1 cellular context compared by ENCODE assay signal in the genomic region with DNA sequence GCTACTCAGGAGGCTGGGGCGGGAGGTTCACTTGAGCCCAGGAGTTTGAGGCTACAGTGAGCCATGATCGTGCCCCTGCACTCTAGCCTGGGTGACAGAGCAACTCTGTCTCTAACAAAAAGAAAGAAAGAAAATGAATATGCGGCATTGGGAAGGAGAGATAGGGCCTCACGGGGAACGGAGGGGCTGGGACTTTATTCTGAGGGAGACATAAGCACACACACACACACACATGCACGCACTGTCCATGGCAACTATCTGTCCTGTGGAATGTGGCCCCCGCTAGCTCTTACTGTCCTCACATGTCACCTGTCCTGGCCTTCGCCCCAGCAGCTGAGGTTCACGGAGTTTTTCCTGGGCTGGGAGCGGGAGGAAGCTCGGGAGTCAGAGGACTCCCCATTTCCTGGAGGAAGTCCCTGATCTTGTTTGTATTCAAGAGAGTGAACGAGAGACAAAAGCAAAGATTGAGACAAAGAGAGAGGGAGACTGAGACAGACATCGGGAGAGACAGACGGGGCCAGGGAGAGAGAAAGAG.
TF ChIP-seq lines count a peak whose summit lies in the region.

No MANE protein-coding gene starts in this region.

TF ChIP-seq in HepG2, 621 proteins besides CTCF, POLR2A, EP300 and RAD21 (continued from another document and continues in another):
- TF ChIP-seq, protein P1, sequence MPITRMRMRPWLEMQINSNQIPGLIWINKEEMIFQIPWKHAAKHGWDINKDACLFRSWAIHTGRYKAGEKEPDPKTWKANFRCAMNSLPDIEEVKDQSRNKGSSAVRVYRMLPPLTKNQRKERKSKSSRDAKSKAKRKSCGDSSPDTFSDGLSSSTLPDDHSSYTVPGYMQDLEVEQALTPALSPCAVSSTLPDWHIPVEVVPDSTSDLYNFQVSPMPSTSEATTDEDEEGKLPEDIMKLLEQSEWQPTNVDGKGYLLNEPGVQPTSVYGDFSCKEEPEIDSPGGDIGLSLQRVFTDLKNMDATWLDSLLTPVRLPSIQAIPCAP (CRISPR knock-in tag; IDR thresholded peaks at IDR 0.05; ENCODE audit: low read depth) = no peak
- TF ChIP-seq ZNF792 (CRISPR knock-in tag; IDR thresholded peaks at IDR 0.05) (peak; percentile 42; the same call in 1 of the 2 replicates), SMAD9 (CRISPR knock-in tag; IDR thresholded peaks at IDR 0.05) (no peak), IRX3 (CRISPR knock-in tag; IDR thresholded peaks at IDR 0.05; ENCODE audit: borderline replicate concordance, low read depth) (no peak), ZNF292 (CRISPR knock-in tag; IDR thresholded peaks at IDR 0.05; ENCODE audit: borderline replicate concordance, low read depth) (peak; percentile 70; the same call in 1 of the 2 replicates), ZNF10 (CRISPR knock-in tag; IDR thresholded peaks at IDR 0.05; ENCODE audit: borderline replicate concordance, low read depth) (no peak), ZC3H13 (CRISPR knock-in tag; IDR thresholded peaks at IDR 0.05) (no peak), RFX1 (IDR thresholded peaks at IDR 0.05) (peak; percentile 59), HIVEP1 (CRISPR knock-in tag; IDR thresholded peaks at IDR 0.05) (0 out of 2 replicates have a peak, but pooled peaks have one; percentile 22), KDM2A (CRISPR knock-in tag; IDR thresholded peaks at IDR 0.05; ENCODE audit: borderline replicate concordance, low read depth) (peak; percentile 18; the same call in 1 of the 2 replicates), RXRB (CRISPR knock-in tag; IDR thresholded peaks at IDR 0.05; ENCODE audit: borderline replicate concordance) (peak; percentile 76), ADNP (CRISPR knock-in tag; IDR thresholded peaks at IDR 0.05) (peak; percentile 45; the same call in 1 of the 2 replicates), NAIF1 (CRISPR knock-in tag; IDR thresholded peaks at IDR 0.05; ENCODE audit: borderline replicate concordance) (no peak), HDAC1 (CRISPR knock-in tag; IDR thresholded peaks at IDR 0.05) (peak; percentile 65), GABPB1 (CRISPR knock-in tag; IDR thresholded peaks at IDR 0.05) (0 out of 2 replicates have a peak, but pooled peaks have one; percentile 49), SRSF1 (optimal IDR thresholded peaks at IDR 0.05; ENCODE audit: low read depth, low read length) (no peak), RARA (CRISPR knock-in tag; IDR thresholded peaks at IDR 0.05) (peak; percentile 85), MXI1 (IDR thresholded peaks at IDR 0.05; ENCODE audit: borderline replicate concordance, low read depth, low read length) (peak; percentile 79; the same call in 1 of the 3 replicates), FOXC1 (CRISPR knock-in tag; IDR thresholded peaks at IDR 0.05; ENCODE audit: borderline replicate concordance) (peak; percentile 42; the same call in 1 of the 2 replicates), HNRNPH1 (optimal IDR thresholded peaks at IDR 0.05; ENCODE audit: low read depth, low read length) (no peak), SAFB2 (CRISPR knock-in tag; IDR thresholded peaks at IDR 0.05; ENCODE audit: borderline replicate concordance, low read depth) (0 out of 2 replicates have a peak, but pooled peaks have one; percentile 52), AHR (CRISPR knock-in tag; IDR thresholded peaks at IDR 0.05) (no peak), NCOA2 (CRISPR knock-in tag; IDR thresholded peaks at IDR 0.05) (peak; percentile 37), SALL1 (CRISPR knock-in tag; IDR thresholded peaks at IDR 0.05) (peak; percentile 52), CBX1 (IDR thresholded peaks at IDR 0.05; ENCODE audit: low read depth) (no peak), CENPX (CRISPR knock-in tag; IDR thresholded peaks at IDR 0.05) (no peak), ZFX (CRISPR knock-in tag; IDR thresholded peaks at IDR 0.05; ENCODE audit: low read depth) (peak; percentile 55), REPIN1 (CRISPR knock-in tag; IDR thresholded peaks at IDR 0.05; ENCODE audit: borderline replicate concordance, low read depth) (0 out of 2 replicates have a peak, but pooled peaks have one; percentile 25), ZNF788 (CRISPR knock-in tag; IDR thresholded peaks at IDR 0.05; ENCODE audit: borderline replicate concordance) (peak; percentile 63; the same call in 1 of the 2 replicates), KLF11 (CRISPR knock-in tag; IDR thresholded peaks at IDR 0.05) (no peak)
- TF ChIP-seq, protein P2, sequence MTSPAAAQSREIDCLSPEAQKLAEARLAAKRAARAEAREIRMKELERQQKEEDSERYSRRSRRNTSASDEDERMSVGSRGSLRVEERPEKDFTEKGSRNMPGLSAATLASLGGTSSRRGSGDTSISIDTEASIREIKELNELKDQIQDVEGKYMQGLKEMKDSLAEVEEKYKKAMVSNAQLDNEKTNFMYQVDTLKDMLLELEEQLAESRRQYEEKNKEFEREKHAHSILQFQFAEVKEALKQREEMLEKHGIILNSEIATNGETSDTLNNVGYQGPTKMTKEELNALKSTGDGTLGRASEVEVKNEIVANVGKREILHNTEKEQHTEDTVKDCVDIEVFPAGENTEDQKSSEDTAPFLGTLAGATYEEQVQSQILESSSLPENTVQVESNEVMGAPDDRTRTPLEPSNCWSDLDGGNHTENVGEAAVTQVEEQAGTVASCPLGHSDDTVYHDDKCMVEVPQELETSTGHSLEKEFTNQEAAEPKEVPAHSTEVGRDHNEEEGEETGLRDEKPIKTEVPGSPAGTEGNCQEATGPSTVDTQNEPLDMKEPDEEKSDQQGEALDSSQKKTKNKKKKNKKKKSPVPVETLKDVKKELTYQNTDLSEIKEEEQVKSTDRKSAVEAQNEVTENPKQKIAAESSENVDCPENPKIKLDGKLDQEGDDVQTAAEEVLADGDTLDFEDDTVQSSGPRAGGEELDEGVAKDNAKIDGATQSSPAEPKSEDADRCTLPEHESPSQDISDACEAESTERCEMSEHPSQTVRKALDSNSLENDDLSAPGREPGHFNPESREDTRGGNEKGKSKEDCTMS (CRISPR knock-in tag; conservative IDR thresholded peaks at IDR 0.05) = no peak
- TF ChIP-seq, protein P3, sequence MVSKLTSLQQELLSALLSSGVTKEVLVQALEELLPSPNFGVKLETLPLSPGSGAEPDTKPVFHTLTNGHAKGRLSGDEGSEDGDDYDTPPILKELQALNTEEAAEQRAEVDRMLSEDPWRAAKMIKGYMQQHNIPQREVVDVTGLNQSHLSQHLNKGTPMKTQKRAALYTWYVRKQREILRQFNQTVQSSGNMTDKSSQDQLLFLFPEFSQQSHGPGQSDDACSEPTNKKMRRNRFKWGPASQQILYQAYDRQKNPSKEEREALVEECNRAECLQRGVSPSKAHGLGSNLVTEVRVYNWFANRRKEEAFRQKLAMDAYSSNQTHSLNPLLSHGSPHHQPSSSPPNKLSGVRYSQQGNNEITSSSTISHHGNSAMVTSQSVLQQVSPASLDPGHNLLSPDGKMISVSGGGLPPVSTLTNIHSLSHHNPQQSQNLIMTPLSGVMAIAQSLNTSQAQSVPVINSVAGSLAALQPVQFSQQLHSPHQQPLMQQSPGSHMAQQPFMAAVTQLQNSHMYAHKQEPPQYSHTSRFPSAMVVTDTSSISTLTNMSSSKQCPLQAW (CRISPR knock-in tag; IDR thresholded peaks at IDR 0.05) = peak; percentile 26; the same call in 1 of the 2 replicates
- TF ChIP-seq, protein P4, sequence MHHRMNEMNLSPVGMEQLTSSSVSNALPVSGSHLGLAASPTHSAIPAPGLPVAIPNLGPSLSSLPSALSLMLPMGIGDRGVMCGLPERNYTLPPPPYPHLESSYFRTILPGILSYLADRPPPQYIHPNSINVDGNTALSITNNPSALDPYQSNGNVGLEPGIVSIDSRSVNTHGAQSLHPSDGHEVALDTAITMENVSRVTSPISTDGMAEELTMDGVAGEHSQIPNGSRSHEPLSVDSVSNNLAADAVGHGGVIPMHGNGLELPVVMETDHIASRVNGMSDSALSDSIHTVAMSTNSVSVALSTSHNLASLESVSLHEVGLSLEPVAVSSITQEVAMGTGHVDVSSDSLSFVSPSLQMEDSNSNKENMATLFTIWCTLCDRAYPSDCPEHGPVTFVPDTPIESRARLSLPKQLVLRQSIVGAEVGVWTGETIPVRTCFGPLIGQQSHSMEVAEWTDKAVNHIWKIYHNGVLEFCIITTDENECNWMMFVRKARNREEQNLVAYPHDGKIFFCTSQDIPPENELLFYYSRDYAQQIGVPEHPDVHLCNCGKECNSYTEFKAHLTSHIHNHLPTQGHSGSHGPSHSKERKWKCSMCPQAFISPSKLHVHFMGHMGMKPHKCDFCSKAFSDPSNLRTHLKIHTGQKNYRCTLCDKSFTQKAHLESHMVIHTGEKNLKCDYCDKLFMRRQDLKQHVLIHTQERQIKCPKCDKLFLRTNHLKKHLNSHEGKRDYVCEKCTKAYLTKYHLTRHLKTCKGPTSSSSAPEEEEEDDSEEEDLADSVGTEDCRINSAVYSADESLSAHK (CRISPR knock-in tag; IDR thresholded peaks at IDR 0.05; ENCODE audit: borderline replicate concordance) = no peak
- TF ChIP-seq, protein P5, sequence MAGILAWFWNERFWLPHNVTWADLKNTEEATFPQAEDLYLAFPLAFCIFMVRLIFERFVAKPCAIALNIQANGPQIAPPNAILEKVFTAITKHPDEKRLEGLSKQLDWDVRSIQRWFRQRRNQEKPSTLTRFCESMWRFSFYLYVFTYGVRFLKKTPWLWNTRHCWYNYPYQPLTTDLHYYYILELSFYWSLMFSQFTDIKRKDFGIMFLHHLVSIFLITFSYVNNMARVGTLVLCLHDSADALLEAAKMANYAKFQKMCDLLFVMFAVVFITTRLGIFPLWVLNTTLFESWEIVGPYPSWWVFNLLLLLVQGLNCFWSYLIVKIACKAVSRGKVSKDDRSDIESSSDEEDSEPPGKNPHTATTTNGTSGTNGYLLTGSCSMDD (CRISPR knock-in tag; IDR thresholded peaks at IDR 0.05) = no peak
- TF ChIP-seq, protein P6, sequence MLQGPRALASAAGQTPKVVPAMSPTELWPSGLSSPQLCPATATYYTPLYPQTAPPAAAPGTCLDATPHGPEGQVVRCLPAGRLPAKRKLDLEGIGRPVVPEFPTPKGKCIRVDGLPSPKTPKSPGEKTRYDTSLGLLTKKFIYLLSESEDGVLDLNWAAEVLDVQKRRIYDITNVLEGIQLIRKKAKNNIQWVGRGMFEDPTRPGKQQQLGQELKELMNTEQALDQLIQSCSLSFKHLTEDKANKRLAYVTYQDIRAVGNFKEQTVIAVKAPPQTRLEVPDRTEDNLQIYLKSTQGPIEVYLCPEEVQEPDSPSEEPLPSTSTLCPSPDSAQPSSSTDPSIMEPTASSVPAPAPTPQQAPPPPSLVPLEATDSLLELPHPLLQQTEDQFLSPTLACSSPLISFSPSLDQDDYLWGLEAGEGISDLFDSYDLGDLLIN (CRISPR knock-in tag; IDR thresholded peaks at IDR 0.05; ENCODE audit: borderline replicate concordance) = no peak
- TF ChIP-seq, protein P7, sequence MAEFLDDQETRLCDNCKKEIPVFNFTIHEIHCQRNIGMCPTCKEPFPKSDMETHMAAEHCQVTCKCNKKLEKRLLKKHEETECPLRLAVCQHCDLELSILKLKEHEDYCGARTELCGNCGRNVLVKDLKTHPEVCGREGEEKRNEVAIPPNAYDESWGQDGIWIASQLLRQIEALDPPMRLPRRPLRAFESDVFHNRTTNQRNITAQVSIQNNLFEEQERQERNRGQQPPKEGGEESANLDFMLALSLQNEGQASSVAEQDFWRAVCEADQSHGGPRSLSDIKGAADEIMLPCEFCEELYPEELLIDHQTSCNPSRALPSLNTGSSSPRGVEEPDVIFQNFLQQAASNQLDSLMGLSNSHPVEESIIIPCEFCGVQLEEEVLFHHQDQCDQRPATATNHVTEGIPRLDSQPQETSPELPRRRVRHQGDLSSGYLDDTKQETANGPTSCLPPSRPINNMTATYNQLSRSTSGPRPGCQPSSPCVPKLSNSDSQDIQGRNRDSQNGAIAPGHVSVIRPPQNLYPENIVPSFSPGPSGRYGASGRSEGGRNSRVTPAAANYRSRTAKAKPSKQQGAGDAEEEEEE (CRISPR knock-in tag; IDR thresholded peaks at IDR 0.05; ENCODE audit: borderline replicate concordance) = no peak; the same call in 1 of the 2 replicates
- TF ChIP-seq, protein P8, sequence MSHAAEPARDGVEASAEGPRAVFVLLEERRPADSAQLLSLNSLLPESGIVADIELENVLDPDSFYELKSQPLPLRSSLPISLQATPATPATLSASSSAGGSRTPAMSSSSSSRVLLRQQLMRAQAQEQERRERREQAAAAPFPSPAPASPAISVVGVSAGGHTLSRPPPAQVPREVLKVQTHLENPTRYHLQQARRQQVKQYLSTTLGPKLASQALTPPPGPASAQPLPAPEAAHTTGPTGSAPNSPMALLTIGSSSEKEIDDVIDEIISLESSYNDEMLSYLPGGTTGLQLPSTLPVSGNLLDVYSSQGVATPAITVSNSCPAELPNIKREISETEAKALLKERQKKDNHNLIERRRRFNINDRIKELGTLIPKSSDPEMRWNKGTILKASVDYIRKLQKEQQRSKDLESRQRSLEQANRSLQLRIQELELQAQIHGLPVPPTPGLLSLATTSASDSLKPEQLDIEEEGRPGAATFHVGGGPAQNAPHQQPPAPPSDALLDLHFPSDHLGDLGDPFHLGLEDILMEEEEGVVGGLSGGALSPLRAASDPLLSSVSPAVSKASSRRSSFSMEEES (CRISPR knock-in tag; IDR thresholded peaks at IDR 0.05) = peak; percentile 60
- TF ChIP-seq, protein P9, sequence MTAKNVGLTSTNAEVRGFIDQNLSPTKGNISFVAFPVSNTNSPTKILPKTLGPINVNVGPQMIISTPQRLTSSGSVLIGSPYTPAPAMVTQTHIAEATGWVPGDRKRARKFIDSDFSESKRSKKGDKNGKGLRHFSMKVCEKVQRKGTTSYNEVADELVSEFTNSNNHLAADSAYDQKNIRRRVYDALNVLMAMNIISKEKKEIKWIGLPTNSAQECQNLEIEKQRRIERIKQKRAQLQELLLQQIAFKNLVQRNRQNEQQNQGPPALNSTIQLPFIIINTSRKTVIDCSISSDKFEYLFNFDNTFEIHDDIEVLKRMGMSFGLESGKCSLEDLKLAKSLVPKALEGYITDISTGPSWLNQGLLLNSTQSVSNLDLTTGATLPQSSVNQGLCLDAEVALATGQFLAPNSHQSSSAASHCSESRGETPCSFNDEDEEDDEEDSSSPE (CRISPR knock-in tag; IDR thresholded peaks at IDR 0.05) = no peak; the same call in 1 of the 2 replicates
- TF ChIP-seq, protein P10, sequence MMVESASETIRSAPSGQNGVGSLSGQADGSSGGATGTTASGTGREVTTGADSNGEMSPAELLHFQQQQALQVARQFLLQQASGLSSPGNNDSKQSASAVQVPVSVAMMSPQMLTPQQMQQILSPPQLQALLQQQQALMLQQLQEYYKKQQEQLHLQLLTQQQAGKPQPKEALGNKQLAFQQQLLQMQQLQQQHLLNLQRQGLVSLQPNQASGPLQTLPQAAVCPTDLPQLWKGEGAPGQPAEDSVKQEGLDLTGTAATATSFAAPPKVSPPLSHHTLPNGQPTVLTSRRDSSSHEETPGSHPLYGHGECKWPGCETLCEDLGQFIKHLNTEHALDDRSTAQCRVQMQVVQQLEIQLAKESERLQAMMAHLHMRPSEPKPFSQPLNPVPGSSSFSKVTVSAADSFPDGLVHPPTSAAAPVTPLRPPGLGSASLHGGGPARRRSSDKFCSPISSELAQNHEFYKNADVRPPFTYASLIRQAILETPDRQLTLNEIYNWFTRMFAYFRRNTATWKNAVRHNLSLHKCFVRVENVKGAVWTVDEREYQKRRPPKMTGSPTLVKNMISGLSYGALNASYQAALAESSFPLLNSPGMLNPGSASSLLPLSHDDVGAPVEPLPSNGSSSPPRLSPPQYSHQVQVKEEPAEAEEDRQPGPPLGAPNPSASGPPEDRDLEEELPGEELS (CRISPR knock-in tag; IDR thresholded peaks at IDR 0.05) = 0 out of 2 replicates have a peak, but pooled peaks have one; percentile 26
- TF ChIP-seq, protein P11, sequence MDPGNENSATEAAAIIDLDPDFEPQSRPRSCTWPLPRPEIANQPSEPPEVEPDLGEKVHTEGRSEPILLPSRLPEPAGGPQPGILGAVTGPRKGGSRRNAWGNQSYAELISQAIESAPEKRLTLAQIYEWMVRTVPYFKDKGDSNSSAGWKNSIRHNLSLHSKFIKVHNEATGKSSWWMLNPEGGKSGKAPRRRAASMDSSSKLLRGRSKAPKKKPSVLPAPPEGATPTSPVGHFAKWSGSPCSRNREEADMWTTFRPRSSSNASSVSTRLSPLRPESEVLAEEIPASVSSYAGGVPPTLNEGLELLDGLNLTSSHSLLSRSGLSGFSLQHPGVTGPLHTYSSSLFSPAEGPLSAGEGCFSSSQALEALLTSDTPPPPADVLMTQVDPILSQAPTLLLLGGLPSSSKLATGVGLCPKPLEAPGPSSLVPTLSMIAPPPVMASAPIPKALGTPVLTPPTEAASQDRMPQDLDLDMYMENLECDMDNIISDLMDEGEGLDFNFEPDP (CRISPR knock-in tag; conservative IDR thresholded peaks at IDR 0.05) = no peak
